ENCODE assay signal across 13 cellular contexts in the genomic region with DNA sequence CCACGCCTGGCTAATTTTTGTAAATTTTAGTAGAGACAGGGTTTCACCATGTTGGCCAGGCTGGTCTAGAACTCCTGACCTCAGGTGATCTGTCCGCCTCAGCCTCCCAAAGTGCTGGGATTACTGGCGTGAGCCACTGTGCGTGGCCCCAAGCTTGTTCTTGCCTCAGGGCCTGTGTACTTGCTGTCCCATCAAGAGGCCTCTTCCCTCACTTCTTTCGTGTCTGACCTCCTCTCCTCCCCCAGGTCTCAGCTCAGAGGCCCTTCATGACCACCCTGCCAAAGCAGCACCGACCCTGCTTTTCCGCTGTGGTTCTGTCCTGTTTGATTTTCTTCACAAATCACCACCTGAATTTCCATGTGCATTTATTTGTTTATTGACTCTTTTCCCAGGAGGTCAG.
"Had no signal": no experiment of that assay in that cellular context is flagged by ENCODE, and none has a peak within 500 bp of the region (broad histone marks: within the 10 kb centered on the region; RNA-seq: fewer than 3 reads in every experiment).

No MANE protein-coding gene starts in this region.

- DNase-seq: activated B cell treated with CpG ODN at 0.5 μM for 24 hours; activated CD4-positive, alpha-beta T cell treated with anti-CD3 and anti-CD28 coated beads, Interleukin-2, amount 10 ng/mL, durations not matched to agents 7 days and 5 days; activated effector memory CD4-positive, alpha-beta T cell treated with anti-CD3 and anti-CD28 coated beads, Interleukin-2, amount 50 U/mL, for 16 hours; effector memory CD4-positive, alpha-beta T cell; left ventricle myocardium inferior; mesendoderm; pancreas; T-helper 9 cell; transverse colon had no signal

- H3K27ac ChIP-seq: coronary artery, epithelial cell of prostate, left ventricle myocardium inferior, pancreas, skin epidermis, transverse colon had no signal

- H3K4me3 ChIP-seq: coronary artery, gastroesophageal sphincter, left ventricle myocardium inferior, pancreas, skin epidermis, transverse colon had no signal

- H3K27ac Mint-ChIP-seq: activated B cell treated with CpG ODN at 0.5 μM for 24 hours had no signal

- H3K4me3 Mint-ChIP-seq: activated B cell treated with CpG ODN at 0.5 μM for 24 hours; activated CD4-positive, alpha-beta T cell treated with anti-CD3 and anti-CD28 coated beads, Interleukin-2, amount 10 ng/mL, durations not matched to agents 7 days and 5 days had no signal

- H3K9me3 Mint-ChIP-seq: activated B cell treated with CpG ODN at 0.5 μM for 24 hours; activated CD4-positive, alpha-beta T cell treated with anti-CD3 and anti-CD28 coated beads, Interleukin-2, amount 10 ng/mL, durations not matched to agents 7 days and 5 days had no signal

- ATAC-seq: gastroesophageal sphincter, pancreas had no signal

- H3K27me3 Mint-ChIP-seq: activated B cell treated with CpG ODN at 0.5 μM for 24 hours; activated CD4-positive, alpha-beta T cell treated with anti-CD3 and anti-CD28 coated beads, Interleukin-2, amount 10 ng/mL, durations not matched to agents 7 days and 5 days had no signal

- H3K9me3 ChIP-seq: gastroesophageal sphincter, left ventricle myocardium inferior, pancreas, transverse colon had no signal

- H3K4me1 Mint-ChIP-seq: activated B cell treated with CpG ODN at 0.5 μM for 24 hours had no signal

- H3K27me3 ChIP-seq: gastroesophageal sphincter, pancreas, transverse colon had no signal
